In the genomic region with DNA sequence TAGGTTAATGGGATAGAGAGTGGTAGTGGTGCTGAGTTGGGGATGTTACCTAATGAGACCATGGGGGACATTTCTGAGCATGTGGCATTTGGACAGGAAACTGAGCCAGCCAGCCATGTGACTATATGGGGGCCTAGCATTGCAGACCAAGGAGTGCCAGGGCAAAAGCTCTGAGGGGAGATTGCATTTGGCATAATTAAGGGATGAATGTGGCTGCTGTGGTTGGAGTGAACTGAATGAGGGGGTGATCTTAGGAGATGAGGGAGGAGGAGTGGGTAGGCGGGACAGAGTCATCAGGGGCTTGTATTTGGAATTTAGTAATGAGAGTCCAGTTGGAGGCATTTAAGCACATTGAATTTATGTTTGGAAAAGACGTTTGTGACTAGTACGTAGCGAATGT, we compare ENCODE assay signal across 1 cellular context.
TF ChIP-seq lines count a peak whose summit lies in the region.

No MANE protein-coding gene starts in this region.

TF ChIP-seq in WTC11, 78 proteins besides CTCF, POLR2A, EP300 and RAD21 (continued from another document):
- TF ChIP-seq, protein P1, sequence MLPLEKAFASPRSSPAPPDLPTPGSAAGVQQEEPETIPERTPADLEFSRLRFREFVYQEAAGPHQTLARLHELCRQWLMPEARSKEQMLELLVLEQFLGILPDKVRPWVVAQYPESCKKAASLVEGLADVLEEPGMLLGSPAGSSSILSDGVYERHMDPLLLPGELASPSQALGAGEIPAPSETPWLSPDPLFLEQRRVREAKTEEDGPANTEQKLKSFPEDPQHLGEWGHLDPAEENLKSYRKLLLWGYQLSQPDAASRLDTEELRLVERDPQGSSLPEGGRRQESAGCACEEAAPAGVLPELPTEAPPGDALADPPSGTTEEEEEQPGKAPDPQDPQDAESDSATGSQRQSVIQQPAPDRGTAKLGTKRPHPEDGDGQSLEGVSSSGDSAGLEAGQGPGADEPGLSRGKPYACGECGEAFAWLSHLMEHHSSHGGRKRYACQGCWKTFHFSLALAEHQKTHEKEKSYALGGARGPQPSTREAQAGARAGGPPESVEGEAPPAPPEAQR (CRISPR knock-in tag; IDR thresholded peaks at IDR 0.05) = no peak
- TF ChIP-seq NR1H2 (CRISPR knock-in tag; IDR thresholded peaks at IDR 0.05) (no peak), MYBL2 (CRISPR knock-in tag; IDR thresholded peaks at IDR 0.05) (no peak)
- TF ChIP-seq, protein P2, sequence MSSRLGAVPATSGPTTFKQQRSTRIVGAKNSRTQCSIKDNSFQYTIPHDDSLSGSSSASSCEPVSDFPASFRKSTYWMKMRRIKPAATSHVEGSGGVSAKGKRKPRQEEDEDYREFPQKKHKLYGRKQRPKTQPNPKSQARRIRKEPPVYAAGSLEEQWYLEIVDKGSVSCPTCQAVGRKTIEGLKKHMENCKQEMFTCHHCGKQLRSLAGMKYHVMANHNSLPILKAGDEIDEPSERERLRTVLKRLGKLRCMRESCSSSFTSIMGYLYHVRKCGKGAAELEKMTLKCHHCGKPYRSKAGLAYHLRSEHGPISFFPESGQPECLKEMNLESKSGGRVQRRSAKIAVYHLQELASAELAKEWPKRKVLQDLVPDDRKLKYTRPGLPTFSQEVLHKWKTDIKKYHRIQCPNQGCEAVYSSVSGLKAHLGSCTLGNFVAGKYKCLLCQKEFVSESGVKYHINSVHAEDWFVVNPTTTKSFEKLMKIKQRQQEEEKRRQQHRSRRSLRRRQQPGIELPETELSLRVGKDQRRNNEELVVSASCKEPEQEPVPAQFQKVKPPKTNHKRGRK (CRISPR knock-in tag; IDR thresholded peaks at IDR 0.05; ENCODE audit: borderline replicate concordance) = no peak
- TF ChIP-seq, protein P3, sequence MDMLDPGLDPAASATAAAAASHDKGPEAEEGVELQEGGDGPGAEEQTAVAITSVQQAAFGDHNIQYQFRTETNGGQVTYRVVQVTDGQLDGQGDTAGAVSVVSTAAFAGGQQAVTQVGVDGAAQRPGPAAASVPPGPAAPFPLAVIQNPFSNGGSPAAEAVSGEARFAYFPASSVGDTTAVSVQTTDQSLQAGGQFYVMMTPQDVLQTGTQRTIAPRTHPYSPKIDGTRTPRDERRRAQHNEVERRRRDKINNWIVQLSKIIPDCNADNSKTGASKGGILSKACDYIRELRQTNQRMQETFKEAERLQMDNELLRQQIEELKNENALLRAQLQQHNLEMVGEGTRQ (CRISPR knock-in tag; IDR thresholded peaks at IDR 0.05) = no peak
